14 cellular contexts compared by ENCODE assay signal in the genomic region with DNA sequence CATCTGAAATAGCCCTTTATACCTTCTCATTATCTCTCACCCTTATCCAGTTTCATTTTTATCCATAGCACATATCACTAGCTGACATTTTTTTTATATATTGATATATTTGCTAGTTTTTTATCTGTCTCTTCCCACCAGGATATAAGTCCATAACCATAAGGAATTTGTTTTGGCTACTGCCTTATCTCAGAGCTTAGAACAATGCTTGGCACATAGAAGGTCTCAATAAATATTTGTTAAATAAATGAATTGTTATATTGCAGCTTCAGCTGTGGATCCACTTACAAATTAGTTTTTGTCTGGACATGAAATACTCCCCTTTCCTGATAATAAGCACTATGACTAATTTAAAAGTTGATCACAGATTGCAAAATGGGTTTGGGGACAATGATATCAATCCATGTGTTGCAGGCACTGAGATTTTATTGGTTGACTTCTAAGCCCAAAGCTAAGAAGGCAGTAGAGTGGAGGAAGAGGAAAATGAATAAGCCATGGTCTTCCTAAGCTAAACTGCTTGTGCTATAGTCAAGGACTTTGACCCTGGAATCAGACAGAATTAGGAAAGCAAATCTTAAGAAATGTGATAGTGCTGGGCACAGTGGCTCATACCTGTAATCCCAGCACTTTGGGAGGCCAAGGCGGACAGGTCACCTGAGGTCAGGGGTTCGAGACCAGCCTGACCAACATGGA. TPM values are rescaled to one million over a fixed set of nuclear protein-coding genes. Genes with fewer than 3 reads are reported as not detected.
DNase-seq lines count a peak whose midpoint lies in the region; ATAC-seq, FAIRE-seq and TF ChIP-seq lines count a peak whose summit lies in the region.
"Had no signal": no experiment of that assay in that cellular context is flagged by ENCODE, and none has a peak within 500 bp of the region (broad histone marks: within the 10 kb centered on the region; RNA-seq: fewer than 3 reads in every experiment).

No MANE protein-coding gene starts in this region.

- intact Hi-C loops in endothelial cell of umbilical vein (cut with micrococcal nuclease): no loop called here
- intact Hi-C loops in activated T-helper 1 cell treated with anti-CD3 and anti-CD28 coated beads, Interleukin-12 subunit alpha, Interleukin-12 subunit beta, Interleukin-2, Interleukin-4 antibody, amounts not matched to agents 30 ng/mL and 10 ng/mL and 1 ng/mL, durations not matched to agents 14 hours and 24 hours and 36 hours (cut with micrococcal nuclease): no loop called here

- ATAC-seq in activated CD8-positive, alpha-beta memory T cell treated with anti-CD3 and anti-CD28 coated beads, Interleukin-2, amount 10 ng/mL, durations not matched to agents 7 days and 5 days: no peak
- ATAC-seq: HepG2 had no signal

- H3K27me3 ChIP-seq in endothelial cell of umbilical vein (ENCODE audit: control insufficient read depth in 2 of 2, insufficient read depth in 2 of 2, low read length in 2 of 2) (no peaks in the 10 kb centered on the region), osteoblast (ENCODE audit: insufficient read depth, low read length) (peaks cover 6% of the 10 kb centered on the region)

- H3K4me2 ChIP-seq in endothelial cell of umbilical vein (ENCODE audit: insufficient read depth, low read length): no peak overlapping the region
- no peak overlapping the region for H3K4me2 ChIP-seq in osteoblast (ENCODE audit: insufficient read depth, low read length)

- dilution Hi-C loops in endothelial cell of umbilical vein (cut with MboI; ENCODE audit: extremely low pct_ligation_motif_present, low sequenced_read_pairs): no loop called here

- BruUV-seq in endothelial cell of umbilical vein (replicated peaks; lab: Mats Ljungman, UMichigan): no TSS peak

- H3K27ac ChIP-seq in endothelial cell of umbilical vein (ENCODE audit: insufficient read depth, low read depth, low read length) (no peak overlapping the region), osteoblast (ENCODE audit: low read depth, low read length) (no peak overlapping the region), urinary bladder (ENCODE audit: low read depth) (peak overlapping the region; percentile 10)
- H3K27ac ChIP-seq: 22Rv1 had no signal

- H3K36me3 Mint-ChIP-seq in activated CD8-positive, alpha-beta memory T cell treated with anti-CD3 and anti-CD28 coated beads, Interleukin-2, amount 10 ng/mL, durations not matched to agents 7 days and 5 days: no peaks in the 10 kb centered on the region
- no peaks in the 10 kb centered on the region for H3K36me3 Mint-ChIP-seq in activated T-helper 1 cell treated with anti-CD3 and anti-CD28 coated beads, Interleukin-12 subunit alpha, Interleukin-12 subunit beta, Interleukin-2, Interleukin-4 antibody, amounts not matched to agents 30 ng/mL and 10 ng/mL and 1 ng/mL, durations not matched to agents 14 hours and 24 hours and 36 hours (ENCODE audit: low read depth)
- H3K36me3 Mint-ChIP-seq: CD4-positive, CD25-positive, alpha-beta regulatory T cell had no signal

- H3K4me1 Mint-ChIP-seq in activated CD8-positive, alpha-beta memory T cell treated with anti-CD3 and anti-CD28 coated beads, Interleukin-2, amount 10 ng/mL, durations not matched to agents 7 days and 5 days: no peaks in the 10 kb centered on the region
- H3K4me1 Mint-ChIP-seq in activated T-helper 1 cell treated with anti-CD3 and anti-CD28 coated beads, Interleukin-12 subunit alpha, Interleukin-12 subunit beta, Interleukin-2, Interleukin-4 antibody, amounts not matched to agents 30 ng/mL and 10 ng/mL and 1 ng/mL, durations not matched to agents 14 hours and 24 hours and 36 hours (ENCODE audit: low read depth): no peaks in the 10 kb centered on the region

- no peaks in the 10 kb centered on the region for H3K9me3 Mint-ChIP-seq in activated CD8-positive, alpha-beta memory T cell treated with anti-CD3 and anti-CD28 coated beads, Interleukin-2, amount 10 ng/mL, durations not matched to agents 7 days and 5 days (ENCODE audit: low read depth)
- no peaks in the 10 kb centered on the region for H3K9me3 Mint-ChIP-seq in activated T-helper 1 cell treated with anti-CD3 and anti-CD28 coated beads, Interleukin-12 subunit alpha, Interleukin-12 subunit beta, Interleukin-2, Interleukin-4 antibody, amounts not matched to agents 30 ng/mL and 10 ng/mL and 1 ng/mL, durations not matched to agents 14 hours and 24 hours and 36 hours
- H3K9me3 Mint-ChIP-seq: H9 had no signal

- TF ChIP-seq CTCF in endothelial cell of umbilical vein (IDR thresholded peaks at IDR 0.05; ENCODE audit: extremely low read depth in 1 of 2, insufficient read depth in 1 of 2, low read depth in 1 of 2, low read length in 2 of 2) (no peak), osteoblast (IDR thresholded peaks at IDR 0.05; ENCODE audit: extremely low read depth, low read depth, low read length) (no peak)

- POLR2A ChIA-PET in endothelial cell of umbilical vein (lab: Charles Lee): no interaction called here

- WGBS in urinary bladder: 90% methylated on average over 2 of the region's 2 CpGs

- H3K9me1 ChIP-seq in endothelial cell of umbilical vein (replicated peaks; ENCODE audit: control insufficient read depth, extremely low read depth, insufficient read depth, low read length): no peaks in the 10 kb centered on the region

- H3K36me3 ChIP-seq in endothelial cell of umbilical vein (ENCODE audit: control insufficient read depth in 2 of 2, extremely low read depth in 1 of 2, insufficient read depth in 2 of 2, low read length in 2 of 2) (no peaks in the 10 kb centered on the region), osteoblast (ENCODE audit: insufficient read depth, low read length) (no peaks in the 10 kb centered on the region), urinary bladder (ENCODE audit: insufficient read depth) (no peaks in the 10 kb centered on the region)

- H4K20me1 ChIP-seq in endothelial cell of umbilical vein (replicated peaks; ENCODE audit: control insufficient read depth, extremely low read depth, insufficient read depth, low read length) (no peaks in the 10 kb centered on the region), osteoblast (ENCODE audit: insufficient read depth, low read length) (no peaks in the 10 kb centered on the region)

- H3K27ac Mint-ChIP-seq in activated CD8-positive, alpha-beta memory T cell treated with anti-CD3 and anti-CD28 coated beads, Interleukin-2, amount 10 ng/mL, durations not matched to agents 7 days and 5 days: no peak overlapping the region
- no peak overlapping the region for H3K27ac Mint-ChIP-seq in activated T-helper 1 cell treated with anti-CD3 and anti-CD28 coated beads, Interleukin-12 subunit alpha, Interleukin-12 subunit beta, Interleukin-2, Interleukin-4 antibody, amounts not matched to agents 30 ng/mL and 10 ng/mL and 1 ng/mL, durations not matched to agents 14 hours and 24 hours and 36 hours
- H3K27ac Mint-ChIP-seq: CD4-positive, CD25-positive, alpha-beta regulatory T cell; H9 had no signal

- H3K4me3 Mint-ChIP-seq in activated CD8-positive, alpha-beta memory T cell treated with anti-CD3 and anti-CD28 coated beads, Interleukin-2, amount 10 ng/mL, durations not matched to agents 7 days and 5 days: no peak overlapping the region
- no peak overlapping the region for H3K4me3 Mint-ChIP-seq in activated T-helper 1 cell treated with anti-CD3 and anti-CD28 coated beads, Interleukin-12 subunit alpha, Interleukin-12 subunit beta, Interleukin-2, Interleukin-4 antibody, amounts not matched to agents 30 ng/mL and 10 ng/mL and 1 ng/mL, durations not matched to agents 14 hours and 24 hours and 36 hours
- H3K4me3 Mint-ChIP-seq: CD4-positive, CD25-positive, alpha-beta regulatory T cell; H9 had no signal

- TF ChIP-seq POLR2A in endothelial cell of umbilical vein (IDR thresholded peaks at IDR 0.05; ENCODE audit: low read depth, low read length): no peak

- peak; percentile 7 for DNase-seq in activated CD8-positive, alpha-beta memory T cell treated with anti-CD3 and anti-CD28 coated beads for 24 hours
- DNase-seq in activated CD8-positive, alpha-beta memory T cell treated with anti-CD3 and anti-CD28 coated beads, Interleukin-2, amount 10 ng/mL, durations not matched to agents 7 days and 5 days: no peak
- peak; percentile 80 for DNase-seq in endothelial cell of umbilical vein (ENCODE audit: low read depth, low spot score)
- DNase-seq in osteoblast (ENCODE audit: insufficient read length, low spot score, missing footprints): peak; percentile 22
- DNase-seq in activated gamma-delta T cell treated with Interleukin-2 at 50 U/mL for 16 hours: no peak
- DNase-seq in NCI-H2196 treated with DMSO at 0.1 percent for 48 hours (lab: John Stamatoyannopoulos, UW; ENCODE audit: unreplicated experiment): no peak
- no peak for DNase-seq in activated T-helper 1 cell treated with anti-CD3 and anti-CD28 coated beads, Interleukin-12 subunit alpha, Interleukin-12 subunit beta, Interleukin-2, Interleukin-4 antibody, amounts not matched to agents 30 ng/mL and 10 ng/mL and 1 ng/mL, durations not matched to agents 14 hours and 24 hours and 36 hours (ENCODE audit: low spot score)
- DNase-seq: CD4-positive, CD25-positive, alpha-beta regulatory T cell; GOT3; H9 had no signal

- H3K79me2 ChIP-seq in endothelial cell of umbilical vein (ENCODE audit: control insufficient read depth, insufficient read depth, low read length): no peaks in the 10 kb centered on the region
- H3K79me2 ChIP-seq in osteoblast (ENCODE audit: insufficient read depth, low read length): no peaks in the 10 kb centered on the region

- H2AFZ ChIP-seq in endothelial cell of umbilical vein (ENCODE audit: low read depth, low read length): no peak overlapping the region
- H2AFZ ChIP-seq in osteoblast (ENCODE audit: low read length): no peak overlapping the region

- H3K9ac ChIP-seq in endothelial cell of umbilical vein (replicated peaks; ENCODE audit: extremely low read depth, insufficient read depth, low read length): no peak overlapping the region

- H3K4me1 ChIP-seq in endothelial cell of umbilical vein (ENCODE audit: control insufficient read depth, extremely low read depth, insufficient read depth, low read length): no peaks in the 10 kb centered on the region
- no peaks in the 10 kb centered on the region for H3K4me1 ChIP-seq in osteoblast (ENCODE audit: insufficient read depth, low read length)
- no peaks in the 10 kb centered on the region for H3K4me1 ChIP-seq in urinary bladder (ENCODE audit: insufficient read depth)

- no peak for FAIRE-seq in endothelial cell of umbilical vein (lab: Jason Lieb, UNC)
- FAIRE-seq: HepG2, HTR-8/SVneo had no signal

- H3K4me3 ChIP-seq in endothelial cell of umbilical vein (replicated peaks in 1 of 3; ENCODE audit: insufficient read depth in 1 of 3, low read depth in 1 of 3, low read length in 3 of 3) (no peak overlapping the region), osteoblast (ENCODE audit: insufficient read depth, low read length) (no peak overlapping the region), urinary bladder (ENCODE audit: low read depth, low read length) (no peak overlapping the region)

- CTCF ChIA-PET in activated CD8-positive, alpha-beta memory T cell treated with anti-CD3 and anti-CD28 coated beads, Interleukin-2, amount 10 ng/mL, durations not matched to agents 7 days and 5 days (lab: Charles Lee): interaction anchor here (0.6 to 1.8 kb wide), 2 partner anchors 8 to 11 kb away, joined by 3 to 6 read pairs; no protein-coding TSS in a partner anchor
- CTCF ChIA-PET in endothelial cell of umbilical vein (lab: Charles Lee): interaction anchor here (1.3 to 1.6 kb wide), 3 partner anchors 11 to 142 kb away, joined by 3 to 6 read pairs (median 5); partner anchors contain the start of gene GDPD1

- peaks cover 39% of the 10 kb centered on the region for H3K27me3 Mint-ChIP-seq in activated CD8-positive, alpha-beta memory T cell treated with anti-CD3 and anti-CD28 coated beads, Interleukin-2, amount 10 ng/mL, durations not matched to agents 7 days and 5 days
- peaks cover 3% of the 10 kb centered on the region for H3K27me3 Mint-ChIP-seq in activated T-helper 1 cell treated with anti-CD3 and anti-CD28 coated beads, Interleukin-12 subunit alpha, Interleukin-12 subunit beta, Interleukin-2, Interleukin-4 antibody, amounts not matched to agents 30 ng/mL and 10 ng/mL and 1 ng/mL, durations not matched to agents 14 hours and 24 hours and 36 hours (ENCODE audit: insufficient read depth)

- H3K9me3 ChIP-seq in endothelial cell of umbilical vein (replicated peaks; ENCODE audit: control insufficient read depth, insufficient read depth, low read length) (no peaks in the 10 kb centered on the region), osteoblast (ENCODE audit: low read depth, low read length) (no peaks in the 10 kb centered on the region)

RNA-seq across cellular contexts. Expression of gene YPEL2, which starts 31.9 kb away (rescaled TPM):
- 10 to 100 TPM in 1 of 2 experiments, 1 to 10 TPM in 1; 9.9 to 12.3 TPM for total RNA-seq in activated CD8-positive, alpha-beta memory T cell treated with anti-CD3 and anti-CD28 coated beads, Interleukin-2, amount 10 ng/mL, durations not matched to agents 7 days and 5 days
- total RNA-seq in endothelial cell of umbilical vein: 59.5 and 66.8 TPM in 2 replicates
- polyA plus RNA-seq in endothelial cell of umbilical vein: 29.4 and 36.5 TPM in 2 replicates
- polyA plus RNA-seq in endothelial cell of umbilical vein (2011; cell fraction: cytosol; rRNA removed): 36.3 and 39.7 TPM in 2 replicates
- polyA plus RNA-seq in endothelial cell of umbilical vein (2011; cell fraction: nucleus; rRNA removed): 92.6 and 95.6 TPM in 2 replicates
- 22.3 and 25.8 TPM in 2 replicates for polyA plus RNA-seq in endothelial cell of umbilical vein (2012)
- polyA minus RNA-seq in endothelial cell of umbilical vein: 155 and 163 TPM in 2 replicates
- polyA minus RNA-seq in endothelial cell of umbilical vein (2011; cell fraction: cytosol; rRNA and poly(A)+ RNA removed): 2.6 TPM
- polyA minus RNA-seq in endothelial cell of umbilical vein (2011; cell fraction: nucleus; rRNA and poly(A)+ RNA removed): 117 and 159 TPM in 2 replicates
- 24.2 and 28.3 TPM in 2 replicates for total RNA-seq in osteoblast
- total RNA-seq in urinary bladder: 28.4 TPM
- polyA plus RNA-seq in urinary bladder: 16.0 TPM
- total RNA-seq in activated T-helper 1 cell treated with anti-CD3 and anti-CD28 coated beads, Interleukin-12 subunit alpha, Interleukin-12 subunit beta, Interleukin-2, Interleukin-4 antibody, amounts not matched to agents 30 ng/mL and 10 ng/mL and 1 ng/mL, durations not matched to agents 14 hours and 24 hours and 36 hours: 7.4 and 7.9 TPM in 2 replicates

Comparison
In these comparisons a context has a peak if more than half of its experiments do, and no peak if none do; other contexts are left out.
1. DNase-seq: peak in activated CD8-positive, alpha-beta memory T cell treated with anti-CD3 and anti-CD28 coated beads for 24 hours (single experiment), endothelial cell of umbilical vein (single experiment) and osteoblast (single experiment); none in activated CD8-positive, alpha-beta memory T cell treated with anti-CD3 and anti-CD28 coated beads, Interleukin-2, amount 10 ng/mL, durations not matched to agents 7 days and 5 days (single experiment), activated gamma-delta T cell treated with Interleukin-2 at 50 U/mL for 16 hours (single experiment), NCI-H2196 treated with DMSO at 0.1 percent for 48 hours (single experiment) and activated T-helper 1 cell treated with anti-CD3 and anti-CD28 coated beads, Interleukin-12 subunit alpha, Interleukin-12 subunit beta, Interleukin-2, Interleukin-4 antibody, amounts not matched to agents 30 ng/mL and 10 ng/mL and 1 ng/mL, durations not matched to agents 14 hours and 24 hours and 36 hours (single experiment).